ENCODE assay signal across 17 cellular contexts in genomic region chr9:8863886-8864881, GRCh38.
A peak's percentile ranks its signal among the peaks of the same experiment; 100 is the strongest.
DNase-seq lines count a peak whose midpoint lies in the region; ATAC-seq, FAIRE-seq and TF ChIP-seq lines count a peak whose summit lies in the region.
"Had no signal": no experiment of that assay in that cellular context is flagged by ENCODE, and none has a peak within 500 bp of the region (broad histone marks: within the 10 kb centered on the region; RNA-seq: fewer than 3 reads in every experiment).

No MANE protein-coding gene starts in this region.

- no peak for TF ChIP-seq POLR2A in H1 (IDR thresholded peaks at IDR 0.05; ENCODE audit: control extremely low read depth in 1 of 2, low read depth in 2 of 2, low read length in 2 of 2)

- TF ChIP-seq CTCF in H1 (IDR thresholded peaks at IDR 0.05; ENCODE audit: control extremely low read depth in 1 of 3, insufficient read depth in 1 of 3, low read depth in 1 of 3, low read length in 3 of 3) = no peak
- TF ChIP-seq CTCF in thoracic aorta (IDR thresholded peaks at IDR 0.05) = no peak

- H2BK5ac ChIP-seq in H1 (ENCODE audit: low read depth, low read length) = no peak overlapping the region

- H3K4me3 Mint-ChIP-seq in activated CD8-positive, alpha-beta T cell treated with anti-CD3 and anti-CD28 coated beads, Interleukin-2, amount 10 ng/mL, durations not matched to agents 7 days and 5 days = no peak overlapping the region
- H3K4me3 Mint-ChIP-seq: CD8-positive, alpha-beta T cell; natural killer cell; stimulated activated memory B cell treated with anti-CD40 and anti-IgM and Interleukin-4, amounts not matched to agents 10 μg/mL and 1 μg/mL and 100 μg/mL, for 72 hours had no signal

- H3K4ac ChIP-seq in H1 (replicated peaks; ENCODE audit: insufficient read length, low read depth, low read length) = no peak overlapping the region

- 70% methylated on average over 8 of the region's 8 CpGs; no CpG with 5 or more reads in 1 of the 2 experiments for WGBS in H1 (ENCODE audit: extremely low coverage in 1 of 2, insufficient coverage in 1 of 2, insufficient read length in 1 of 2, insufficient replicate concordance in 2 of 2, low coverage in 1 of 2, low lambda C conversion rate in 2 of 2, missing lambda C conversion rate in 1 of 2), 2 experiments

- H3K23me2 ChIP-seq in H1 (ENCODE audit: low read depth, low read length) = no peaks in the 10 kb centered on the region

- H3K79me1 ChIP-seq in H1 (ENCODE audit: low read depth, low read length) = no peaks in the 10 kb centered on the region

- no peaks in the 10 kb centered on the region for H3K36me3 Mint-ChIP-seq in activated CD8-positive, alpha-beta T cell treated with anti-CD3 and anti-CD28 coated beads, Interleukin-2, amount 10 ng/mL, durations not matched to agents 7 days and 5 days (ENCODE audit: low read depth)
- H3K36me3 Mint-ChIP-seq: CD8-positive, alpha-beta T cell; natural killer cell; stimulated activated memory B cell treated with anti-CD40 and anti-IgM and Interleukin-4, amounts not matched to agents 10 μg/mL and 1 μg/mL and 100 μg/mL, for 72 hours had no signal

- H3K56ac ChIP-seq in H1 (replicated peaks; ENCODE audit: insufficient read length, low read depth, low read length) = no peak overlapping the region

- intact Hi-C loops in left ventricle myocardium superior (cut with micrococcal nuclease) (no loop called here), Right ventricle myocardium inferior (cut with DNase I) (no loop called here)

- CTCF ChIA-PET in H1 (lab: Charles Lee; ENCODE audit: partially characterized antibody) = interaction anchor here (0.6 to 1.6 kb wide), 4 partner anchors 9 to 926 kb away, joined by 3 to 5 read pairs (median 3); no protein-coding TSS in a partner anchor
- CTCF ChIA-PET in activated CD8-positive, alpha-beta T cell treated with anti-CD3 and anti-CD28 coated beads, Interleukin-2, amount 10 ng/mL, durations not matched to agents 7 days and 5 days (lab: Charles Lee) = no interaction called here

- H3K4me3 ChIP-seq in H1 (ENCODE audit: extremely low read depth in 1 of 4, insufficient read depth in 2 of 4, low read depth in 3 of 4, low read length in 4 of 4) = no peak overlapping the region
- H3K4me3 ChIP-seq in thoracic aorta = peak overlapping the region; percentile 0
- H3K4me3 ChIP-seq: heart right ventricle, left ventricle myocardium inferior, vagina had no signal

- H2BK20ac ChIP-seq in H1 (ENCODE audit: low read length) = no peak overlapping the region

- H3K27ac Mint-ChIP-seq in activated CD8-positive, alpha-beta T cell treated with anti-CD3 and anti-CD28 coated beads, Interleukin-2, amount 10 ng/mL, durations not matched to agents 7 days and 5 days = no peak overlapping the region
- H3K27ac Mint-ChIP-seq: CD8-positive, alpha-beta T cell; natural killer cell; stimulated activated memory B cell treated with anti-CD40 and anti-IgM and Interleukin-4, amounts not matched to agents 10 μg/mL and 1 μg/mL and 100 μg/mL, for 72 hours had no signal

- FAIRE-seq in H1 (lab: Jason Lieb, UNC) = peak; percentile 55
- FAIRE-seq: G401.6, HTR-8/SVneo had no signal

- H2AFZ ChIP-seq in H1 (ENCODE audit: low read length) = no peak overlapping the region; the same call in 1 of the 2 replicates

- no peak overlapping the region for H3K9ac ChIP-seq in H1 (replicated peaks in 1 of 4; ENCODE audit: extremely low read depth in 1 of 4, low read depth in 3 of 4, low read length in 3 of 4)

- no peaks in the 10 kb centered on the region for H3K9me3 Mint-ChIP-seq in activated CD8-positive, alpha-beta T cell treated with anti-CD3 and anti-CD28 coated beads, Interleukin-2, amount 10 ng/mL, durations not matched to agents 7 days and 5 days (ENCODE audit: insufficient read depth)
- H3K9me3 Mint-ChIP-seq: CD8-positive, alpha-beta T cell; stimulated activated memory B cell treated with anti-CD40 and anti-IgM and Interleukin-4, amounts not matched to agents 10 μg/mL and 1 μg/mL and 100 μg/mL, for 72 hours had no signal

- no peaks in the 10 kb centered on the region for H3K4me1 Mint-ChIP-seq in activated CD8-positive, alpha-beta T cell treated with anti-CD3 and anti-CD28 coated beads, Interleukin-2, amount 10 ng/mL, durations not matched to agents 7 days and 5 days (ENCODE audit: low read depth)
- H3K4me1 Mint-ChIP-seq: stimulated activated memory B cell treated with anti-CD40 and anti-IgM and Interleukin-4, amounts not matched to agents 10 μg/mL and 1 μg/mL and 100 μg/mL, for 72 hours had no signal

- no peaks in the 10 kb centered on the region for H3K79me2 ChIP-seq in H1 (ENCODE audit: control insufficient read depth in 1 of 2, insufficient read depth in 2 of 2, low read length in 2 of 2)

- H2BK12ac ChIP-seq in H1 (ENCODE audit: low read depth, low read length) = no peak overlapping the region

- H4K8ac ChIP-seq in H1 (ENCODE audit: extremely low read depth, insufficient read depth, low read length) = no peak overlapping the region

- no peak overlapping the region for H4K5ac ChIP-seq in H1 (ENCODE audit: insufficient read length, low read depth, low read length)

- H3K27me3 Mint-ChIP-seq in activated CD8-positive, alpha-beta T cell treated with anti-CD3 and anti-CD28 coated beads, Interleukin-2, amount 10 ng/mL, durations not matched to agents 7 days and 5 days (ENCODE audit: low read depth) = peaks cover 9% of the 10 kb centered on the region

- no peak overlapping the region for H2BK15ac ChIP-seq in H1 (ENCODE audit: low read length)

- POLR2A ChIA-PET in H1 (lab: Charles Lee; ENCODE audit: partially characterized antibody) = no interaction called here
- POLR2A ChIA-PET in activated CD8-positive, alpha-beta T cell treated with anti-CD3 and anti-CD28 coated beads, Interleukin-2, amount 10 ng/mL, durations not matched to agents 7 days and 5 days (lab: Charles Lee) = no interaction called here

- DNase-seq in left ventricle myocardium superior (no peak), Right ventricle myocardium inferior (ENCODE audit: missing footprints) (no peak), H1 (ENCODE audit: low read depth in 1 of 2, low spot score in 2 of 2) (no peak), kidney glomerular epithelial cell (lab: John Stamatoyannopoulos, UW) (peak; percentile 78), thoracic aorta (ENCODE audit: low spot score) (no peak), NAMALWA (ENCODE audit: low spot score) (no peak), 8988T (no peak)
- no peak for DNase-seq in activated CD8-positive, alpha-beta T cell treated with anti-CD3 and anti-CD28 coated beads, Interleukin-2, amount 10 ng/mL, durations not matched to agents 7 days and 5 days
- DNase-seq: CD8-positive, alpha-beta T cell; heart right ventricle; left ventricle myocardium inferior; natural killer cell; WERI-Rb-1 had no signal

- no peaks in the 10 kb centered on the region; a peak in 1 of 7 replicates for H3K27me3 ChIP-seq in H1 (replicated peaks in 1 of 4; ENCODE audit: control insufficient read depth in 3 of 4, extremely low read depth in 1 of 4, insufficient read depth in 3 of 4, low read length in 3 of 4)
- H3K27me3 ChIP-seq in thoracic aorta (replicated peaks; ENCODE audit: insufficient read depth) = no peaks in the 10 kb centered on the region
- H3K27me3 ChIP-seq: vagina had no signal

- H2AK5ac ChIP-seq in H1 (ENCODE audit: low read depth, low read length) = no peak overlapping the region

- no peak overlapping the region for H3K23ac ChIP-seq in H1 (ENCODE audit: insufficient read length)

- no peak for TF ChIP-seq EP300 in H1 (IDR thresholded peaks at IDR 0.05; ENCODE audit: borderline replicate concordance in 1 of 2, low read depth in 2 of 2, low read length in 2 of 2)

- H4K91ac ChIP-seq in H1 (replicated peaks; ENCODE audit: insufficient read length, low read length) = no peak overlapping the region

- no peak overlapping the region for H3K14ac ChIP-seq in H1 (ENCODE audit: insufficient read length)

- H3K27ac ChIP-seq in H1 (ENCODE audit: low read depth, low read length) (no peak overlapping the region), thoracic aorta (peak overlapping the region in 1 of 2 donors; percentile 0)
- H3K27ac ChIP-seq: heart right ventricle, left ventricle myocardium inferior, vagina, WERI-Rb-1 had no signal

- H3K4me2 ChIP-seq in H1 (ENCODE audit: insufficient read depth in 1 of 2, low read depth in 2 of 2, low read length in 2 of 2) = no peak overlapping the region

- ATAC-seq in left ventricle myocardium superior = peak; percentile 46
- no peak for ATAC-seq in Right ventricle myocardium inferior
- ATAC-seq in thoracic aorta (ENCODE audit: insufficient number of reproducible peaks, low FRiP score, low read depth) = no peak
- ATAC-seq in activated CD8-positive, alpha-beta T cell treated with anti-CD3 and anti-CD28 coated beads, Interleukin-2, amount 10 ng/mL, durations not matched to agents 7 days and 5 days = no peak
- ATAC-seq: CD8-positive, alpha-beta T cell; heart right ventricle; natural killer cell; stimulated activated memory B cell treated with anti-CD40 and anti-IgM and Interleukin-4, amounts not matched to agents 10 μg/mL and 1 μg/mL and 100 μg/mL, for 72 hours had no signal

- TF ChIP-seq RAD21 in H1 (IDR thresholded peaks at IDR 0.05 in 1 of 2, conservative IDR thresholded peaks at IDR 0.05 in 1 of 2; ENCODE audit: low read depth in 2 of 2, low read length in 2 of 2) = no peak

- H3K9me3 ChIP-seq in H1 (ENCODE audit: insufficient read depth in 2 of 2, low read depth in 1 of 2, low read length in 1 of 2) (no peaks in the 10 kb centered on the region), thoracic aorta (no peaks in the 10 kb centered on the region)
- H3K9me3 ChIP-seq: heart right ventricle, left ventricle myocardium inferior, vagina had no signal

- H3K36me3 ChIP-seq in H1 (ENCODE audit: control insufficient read depth in 2 of 4, insufficient read depth in 4 of 4, low read length in 3 of 4) (no peaks in the 10 kb centered on the region), thoracic aorta (no peaks in the 10 kb centered on the region)
- H3K36me3 ChIP-seq: heart right ventricle, left ventricle myocardium inferior, vagina, WERI-Rb-1 had no signal

- no peak overlapping the region for H3K18ac ChIP-seq in H1 (ENCODE audit: extremely low read depth, low read length)

- H2BK120ac ChIP-seq in H1 (replicated peaks; ENCODE audit: low read depth, low read length) = no peak overlapping the region

- H4K20me1 ChIP-seq in H1 (replicated peaks in 1 of 2; ENCODE audit: control insufficient read depth in 1 of 2, insufficient read depth in 2 of 2, low read length in 2 of 2) = no peaks in the 10 kb centered on the region

- peaks cover 0 to 5% (median 2%) of the 10 kb centered on the region in 4 experiments; a peak in 4 of 7 replicates for H3K4me1 ChIP-seq in H1 (replicated peaks in 1 of 4; ENCODE audit: control insufficient read depth in 3 of 4, insufficient read depth in 4 of 4, low read length in 3 of 4)
- peaks cover 0 to 23% of the 10 kb centered on the region in 2 donors for H3K4me1 ChIP-seq in thoracic aorta (ENCODE audit: control insufficient read depth in 1 of 2, low read depth in 2 of 2)
- H3K4me1 ChIP-seq: vagina had no signal

TF ChIP-seq in H1, 55 proteins besides CTCF, POLR2A, EP300 and RAD21 (continues in another document):
- TF ChIP-seq E2F6 (IDR thresholded peaks at IDR 0.05) = no peak
